In genomic region chr13:95552539-95553270, GRCh38 we compare ENCODE assay signal across 9 cellular contexts. TPM values are rescaled to one million over a fixed set of nuclear protein-coding genes. Genes with fewer than 3 reads are reported as not detected.
DNase-seq lines count a peak whose midpoint lies in the region; FAIRE-seq and TF ChIP-seq lines count a peak whose summit lies in the region.
"Had no signal": no experiment of that assay in that cellular context is flagged by ENCODE, and none has a peak within 500 bp of the region (broad histone marks: within the 10 kb centered on the region; RNA-seq: fewer than 3 reads in every experiment).

CLDN10 (plus strand) TSS chr13:95552720; CDS start chr13:95552754, 34 bp downstream.

- dilution Hi-C loops in endothelial cell of umbilical vein (cut with MboI; ENCODE audit: extremely low pct_ligation_motif_present, low sequenced_read_pairs), result no loop called here

- H3K79me2 ChIP-seq in endothelial cell of umbilical vein (ENCODE audit: control insufficient read depth, insufficient read depth, low read length) (no peaks in the 10 kb centered on the region), neural progenitor cell (ENCODE audit: low read depth) (no peaks in the 10 kb centered on the region)

- no peak for FAIRE-seq in endothelial cell of umbilical vein (lab: Jason Lieb, UNC)

- H3K9ac ChIP-seq in ES-I3 (ENCODE audit: low read depth, low read length) (peak within 1 kb of the TSS; percentile 59; the same call in 1 of the 2 replicates), HUES48 (ENCODE audit: low read depth, low read length) (peak within 1 kb of the TSS; percentile 37), endothelial cell of umbilical vein (replicated peaks; ENCODE audit: extremely low read depth, insufficient read depth, low read length) (no peak within 1 kb of the TSS), neural progenitor cell (no peak within 1 kb of the TSS)

- no peaks in the 10 kb centered on the region for H4K20me1 ChIP-seq in endothelial cell of umbilical vein (replicated peaks; ENCODE audit: control insufficient read depth, extremely low read depth, insufficient read depth, low read length)
- H4K20me1 ChIP-seq in neural progenitor cell (ENCODE audit: low read depth), result no peaks in the 10 kb centered on the region

- intact Hi-C loops in endothelial cell of umbilical vein (cut with micrococcal nuclease), result loop anchor here (1.0 kb wide), 1 partner anchor 58 kb away; no protein-coding TSS in a partner anchor
- intact Hi-C loops in prostate gland (cut with DNase I), result no loop called here
- intact Hi-C loops in ovary (cut with DNase I), result no loop called here

- TF ChIP-seq CTCF in endothelial cell of umbilical vein (IDR thresholded peaks at IDR 0.05; ENCODE audit: extremely low read depth in 1 of 2, insufficient read depth in 1 of 2, low read depth in 1 of 2, low read length in 2 of 2) (peak; percentile 32 to 54), neural progenitor cell (IDR thresholded peaks at IDR 0.05) (peak; percentile 81), prostate gland (IDR thresholded peaks at IDR 0.05) (no peak), ovary (IDR thresholded peaks at IDR 0.05) (no peak)

- peak within 1 kb of the TSS; percentile 82 for H3K4me3 ChIP-seq in HUES48 (ENCODE audit: low read depth, low read length)
- H3K4me3 ChIP-seq in endothelial cell of umbilical vein (replicated peaks in 1 of 3; ENCODE audit: insufficient read depth in 1 of 3, low read depth in 1 of 3, low read length in 3 of 3), result peak within 1 kb of the TSS in 2 of 3 experiments; percentile 3 to 40
- H3K4me3 ChIP-seq in neural progenitor cell, result peak within 1 kb of the TSS; percentile 71
- no peak within 1 kb of the TSS for H3K4me3 ChIP-seq in prostate gland
- H3K4me3 ChIP-seq in ovary, result no peak within 1 kb of the TSS

- no peak for TF ChIP-seq POLR2A in endothelial cell of umbilical vein (IDR thresholded peaks at IDR 0.05; ENCODE audit: low read depth, low read length)
- TF ChIP-seq POLR2A in prostate gland (IDR thresholded peaks at IDR 0.05), result no peak
- no peak for TF ChIP-seq POLR2A in ovary (IDR thresholded peaks at IDR 0.05)

- H3K27ac ChIP-seq in HUES48 (ENCODE audit: low read depth, low read length) (no peak within 1 kb of the TSS), endothelial cell of umbilical vein (ENCODE audit: insufficient read depth, low read depth, low read length) (no peak within 1 kb of the TSS), neural progenitor cell (no peak within 1 kb of the TSS), prostate gland (no peak within 1 kb of the TSS), ovary (no peak within 1 kb of the TSS)

- BruUV-seq in endothelial cell of umbilical vein (replicated peaks; lab: Mats Ljungman, UMichigan), result no TSS peak

- DNase-seq in endothelial cell of umbilical vein (ENCODE audit: low read depth, low spot score) (no peak), neural progenitor cell (ENCODE audit: low spot score) (peak; percentile 87), prostate gland (ENCODE audit: low spot score) (no peak), A172 (ENCODE audit: low spot score) (no peak), ovary (no peak)
- DNase-seq in stimulated activated naive CD4-positive, alpha-beta T cell treated with Interleukin-2 at 50 U/mL for 16 hours (lab: John Stamatoyannopoulos, UW), result no peak
- DNase-seq: Karpas-422 had no signal

- peak within 1 kb of the TSS; percentile 80 for H3K4me3 Mint-ChIP-seq in neural progenitor cell

- H3K27me3 ChIP-seq in HUES48 (ENCODE audit: control insufficient read depth, insufficient read depth, low read length) (peaks cover 20% of the 10 kb centered on the region), endothelial cell of umbilical vein (ENCODE audit: control insufficient read depth in 2 of 2, insufficient read depth in 2 of 2, low read length in 2 of 2) (peaks cover 12 to 21% of the 10 kb centered on the region in 2 experiments), neural progenitor cell (peaks cover 39% of the 10 kb centered on the region), prostate gland (replicated peaks; ENCODE audit: insufficient read depth) (peaks cover 15% of the 10 kb centered on the region), ovary (no peaks in the 10 kb centered on the region)

- no peaks in the 10 kb centered on the region for H3K36me3 Mint-ChIP-seq in neural progenitor cell

- H3K4me2 ChIP-seq in endothelial cell of umbilical vein (ENCODE audit: insufficient read depth, low read length) (peak within 1 kb of the TSS; percentile 22), neural progenitor cell (peak within 1 kb of the TSS; percentile 81)

- peak within 1 kb of the TSS; percentile 81 for H2AFZ ChIP-seq in endothelial cell of umbilical vein (ENCODE audit: low read depth, low read length)
- H2AFZ ChIP-seq in neural progenitor cell (replicated peaks), result peak within 1 kb of the TSS; percentile 93

- POLR2A ChIA-PET in endothelial cell of umbilical vein (lab: Charles Lee), result no interaction called here

- no peaks in the 10 kb centered on the region for H3K9me3 Mint-ChIP-seq in neural progenitor cell

- no peak within 1 kb of the TSS for H3K27ac Mint-ChIP-seq in neural progenitor cell

- peaks cover 16% of the 10 kb centered on the region for H3K27me3 Mint-ChIP-seq in neural progenitor cell (ENCODE audit: insufficient read depth, low read depth)

- H3K4me1 ChIP-seq in ES-I3 (ENCODE audit: insufficient read depth, low read length) (peaks cover 16% of the 10 kb centered on the region), HUES48 (ENCODE audit: control insufficient read depth, insufficient read depth, low read length) (peaks cover 30% of the 10 kb centered on the region), endothelial cell of umbilical vein (ENCODE audit: control insufficient read depth, extremely low read depth, insufficient read depth, low read length) (no peaks in the 10 kb centered on the region), neural progenitor cell (peaks cover 14% of the 10 kb centered on the region), prostate gland (replicated peaks) (no peaks in the 10 kb centered on the region), ovary (ENCODE audit: insufficient read depth) (peaks cover 1% of the 10 kb centered on the region)

- no peaks in the 10 kb centered on the region for H3K9me3 ChIP-seq in ES-I3 (ENCODE audit: control insufficient read depth, insufficient read depth, low read length)
- H3K9me3 ChIP-seq in HUES48 (ENCODE audit: control insufficient read depth, insufficient read depth, low read length), result no peaks in the 10 kb centered on the region
- H3K9me3 ChIP-seq in endothelial cell of umbilical vein (replicated peaks; ENCODE audit: control insufficient read depth, insufficient read depth, low read length), result no peaks in the 10 kb centered on the region
- H3K9me3 ChIP-seq in neural progenitor cell (ENCODE audit: low read depth), result no peaks in the 10 kb centered on the region
- H3K9me3 ChIP-seq in prostate gland, result no peaks in the 10 kb centered on the region
- no peaks in the 10 kb centered on the region for H3K9me3 ChIP-seq in ovary

- CTCF ChIA-PET in endothelial cell of umbilical vein (lab: Charles Lee), result interaction anchor here (1.0 to 4.4 kb wide), 4 partner anchors 12 to 16 kb away, joined by 4 to 16 read pairs (median 10); no protein-coding TSS in a partner anchor

- WGBS in prostate gland, result 7% methylated on average over 58 of the region's 65 CpGs
- WGBS in ovary, 3 donors, result 1 to 4% (median 3%) methylated on average over 34 to 65 of the region's 65 CpGs

- H3K36me3 ChIP-seq in ES-I3 (ENCODE audit: insufficient read depth, low read length) (no peaks in the 10 kb centered on the region), HUES48 (ENCODE audit: control insufficient read depth, insufficient read depth, low read length) (no peaks in the 10 kb centered on the region), endothelial cell of umbilical vein (ENCODE audit: control insufficient read depth in 2 of 2, extremely low read depth in 1 of 2, insufficient read depth in 2 of 2, low read length in 2 of 2) (no peaks in the 10 kb centered on the region), neural progenitor cell (no peaks in the 10 kb centered on the region), prostate gland (no peaks in the 10 kb centered on the region), ovary (no peaks in the 10 kb centered on the region)

- H3K4me1 Mint-ChIP-seq in neural progenitor cell, result peaks cover 11% of the 10 kb centered on the region

- TF ChIP-seq EP300 in ovary (IDR thresholded peaks at IDR 0.05), result no peak

- no peaks in the 10 kb centered on the region for H3K9me1 ChIP-seq in endothelial cell of umbilical vein (replicated peaks; ENCODE audit: control insufficient read depth, extremely low read depth, insufficient read depth, low read length)

- no peaks in the 10 kb centered on the region for H3F3A ChIP-seq in neural progenitor cell (ENCODE audit: low read depth)

TF ChIP-seq in endothelial cell of umbilical vein, 7 proteins besides CTCF, POLR2A, EP300 and RAD21:
- TF ChIP-seq FOS (IDR thresholded peaks at IDR 0.05; ENCODE audit: borderline replicate concordance, insufficient read depth, low read length) (no peak), EZH2 (IDR thresholded peaks at IDR 0.05; ENCODE audit: borderline replicate concordance, low read depth, low read length, severe bottlenecking) (peak; percentile 65)

RNA-seq across cellular contexts. Expression of gene CLDN10, which starts in this region (rescaled TPM):
- total RNA-seq in endothelial cell of umbilical vein, result 0.49 TPM in 1 of 2 replicates, not detected in the other
- polyA plus RNA-seq in endothelial cell of umbilical vein, result 0.69 and 0.92 TPM in 2 replicates
- 0.99 and 1.0 TPM in 2 replicates for polyA plus RNA-seq in endothelial cell of umbilical vein (2011; cell fraction: cytosol; rRNA removed)
- polyA plus RNA-seq in endothelial cell of umbilical vein (2011; cell fraction: nucleus; rRNA removed), result 0.38 and 0.91 TPM in 2 replicates
- polyA plus RNA-seq in endothelial cell of umbilical vein (2012), result 1.0 and 1.4 TPM in 2 replicates
- 0.42 and 0.61 TPM in 2 replicates for polyA minus RNA-seq in endothelial cell of umbilical vein
- polyA minus RNA-seq in endothelial cell of umbilical vein (2011; cell fraction: cytosol; rRNA and poly(A)+ RNA removed), result not detected
- polyA minus RNA-seq in endothelial cell of umbilical vein (2011; cell fraction: nucleus; rRNA and poly(A)+ RNA removed), result 0.38 TPM in 1 of 2 replicates, not detected in the other
- 22.8 and 25.5 TPM in 2 replicates for total RNA-seq in neural progenitor cell (ENCODE audit: low replicate concordance)
- 1 to 10 TPM; 1.5 to 8.0 TPM for total RNA-seq in prostate gland
- not detected in 2 replicates for total RNA-seq in A172 (2014; rRNA removed; shearing (Covaris generic))
- total RNA-seq in ovary, result 10 to 100 TPM in 1 of 7 donors, 1 to 10 TPM in 4, under 1 TPM in 1, not detected in 1; 0.45 to 28.7 (median 1.5) TPM
- polyA plus RNA-seq in ovary, result 1 to 10 TPM in 1 of 2 donors, under 1 TPM in 1; 0.68 to 2.4 TPM

Comparison
In these comparisons a context has a peak if more than half of its experiments do, and no peak if none do; other contexts are left out.
1. H3K9ac ChIP-seq: peak in ES-I3 (single experiment) and HUES48 (single experiment); none in endothelial cell of umbilical vein (single experiment) and neural progenitor cell (single experiment).
2. H3K4me3 ChIP-seq: peak in HUES48 (single experiment), endothelial cell of umbilical vein (2 of 3) and neural progenitor cell (single experiment); none in prostate gland (0 of 2) and ovary (single experiment).
3. CTCF ChIP-seq: peak in endothelial cell of umbilical vein (2 of 2) and neural progenitor cell (single experiment); none in prostate gland (0 of 4) and ovary (0 of 3).